12 cellular contexts compared by ENCODE assay signal in the genomic region with DNA sequence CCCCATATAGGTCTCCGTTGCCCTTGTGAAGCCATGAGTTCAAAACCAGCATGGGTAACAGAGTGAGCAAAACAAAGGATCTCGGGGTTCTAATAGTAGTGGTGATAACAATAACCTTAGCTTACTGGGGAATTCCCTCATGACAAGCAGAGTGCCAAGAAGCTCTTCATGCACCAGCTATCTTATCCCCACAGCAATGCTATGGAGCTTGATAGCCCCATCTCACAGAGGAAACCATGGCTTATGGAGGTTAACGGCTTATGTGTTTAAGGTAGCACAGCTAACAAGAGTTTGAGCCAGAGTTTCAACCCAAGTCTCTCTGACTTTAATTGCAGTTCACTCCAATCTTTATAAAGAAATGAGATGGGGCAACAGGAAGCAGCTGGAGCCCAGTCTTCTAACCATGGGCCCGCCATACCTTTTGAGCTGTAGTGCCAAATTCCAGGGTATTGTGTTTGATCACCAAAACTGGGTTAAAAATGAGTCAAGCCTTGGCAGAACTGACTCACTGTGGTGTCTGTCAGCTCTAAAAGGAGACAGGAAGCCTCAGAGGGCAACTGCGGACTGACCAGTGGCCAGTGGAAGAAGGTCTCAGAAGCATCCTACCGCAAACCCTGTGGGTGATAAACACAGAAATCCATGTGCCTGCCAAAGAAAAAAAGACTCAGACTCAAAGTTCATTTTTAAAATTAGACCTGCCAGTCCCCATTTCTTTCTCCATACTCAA. TPM values are rescaled to one million over a fixed set of nuclear protein-coding genes. Genes with fewer than 3 reads are reported as not detected.
DNase-seq lines count a peak whose midpoint lies in the region; ATAC-seq and TF ChIP-seq lines count a peak whose summit lies in the region.
"Had no signal": no experiment of that assay in that cellular context is flagged by ENCODE, and none has a peak within 500 bp of the region (broad histone marks: within the 10 kb centered on the region; RNA-seq: fewer than 3 reads in every experiment).

No MANE protein-coding gene starts in this region.

- no peaks in the 10 kb centered on the region for H3K36me3 Mint-ChIP-seq in activated naive CD4-positive, alpha-beta T cell treated with anti-CD3 and anti-CD28 coated beads for 36 hours (ENCODE audit: low read depth)
- no peaks in the 10 kb centered on the region for H3K36me3 Mint-ChIP-seq in activated naive CD4-positive, alpha-beta T cell treated with anti-CD3 and anti-CD28 coated beads, Interleukin-2, amount 10 ng/mL, durations not matched to agents 7 days and 5 days

- no peaks in the 10 kb centered on the region for H3K27me3 ChIP-seq in RWPE2 (ENCODE audit: insufficient read depth, poor library complexity, severe bottlenecking)
- H3K27me3 ChIP-seq: body of pancreas, pancreas had no signal

- TF ChIP-seq CTCF in RWPE2 (IDR thresholded peaks at IDR 0.05; ENCODE audit: poor library complexity, severe bottlenecking) = no peak

- no peak overlapping the region for H3K27ac Mint-ChIP-seq in activated naive CD4-positive, alpha-beta T cell treated with anti-CD3 and anti-CD28 coated beads for 36 hours
- H3K27ac Mint-ChIP-seq in activated naive CD4-positive, alpha-beta T cell treated with anti-CD3 and anti-CD28 coated beads, Interleukin-2, amount 10 ng/mL, durations not matched to agents 7 days and 5 days = no peak overlapping the region

- no peak overlapping the region for H3K4me3 Mint-ChIP-seq in activated naive CD4-positive, alpha-beta T cell treated with anti-CD3 and anti-CD28 coated beads for 36 hours
- no peak overlapping the region for H3K4me3 Mint-ChIP-seq in activated naive CD4-positive, alpha-beta T cell treated with anti-CD3 and anti-CD28 coated beads, Interleukin-2, amount 10 ng/mL, durations not matched to agents 7 days and 5 days

- H3K4me1 Mint-ChIP-seq in activated naive CD4-positive, alpha-beta T cell treated with anti-CD3 and anti-CD28 coated beads for 36 hours (ENCODE audit: low read depth) = peaks cover 9% of the 10 kb centered on the region
- no peaks in the 10 kb centered on the region for H3K4me1 Mint-ChIP-seq in activated naive CD4-positive, alpha-beta T cell treated with anti-CD3 and anti-CD28 coated beads, Interleukin-2, amount 10 ng/mL, durations not matched to agents 7 days and 5 days

- intact Hi-C loops in activated naive CD4-positive, alpha-beta T cell treated with anti-CD3 and anti-CD28 coated beads for 36 hours (cut with micrococcal nuclease) = no loop called here

- peak; percentile 32 for DNase-seq in activated naive CD4-positive, alpha-beta T cell treated with anti-CD3 and anti-CD28 coated beads for 36 hours
- no peak for DNase-seq in activated naive CD4-positive, alpha-beta T cell treated with anti-CD3 and anti-CD28 coated beads, Interleukin-2, amount 10 ng/mL, durations not matched to agents 7 days and 5 days
- no peak for DNase-seq in RWPE2 (ENCODE audit: low spot score)
- no peak for DNase-seq in epithelial cell of prostate (ENCODE audit: low read depth, low spot score)
- peak; percentile 47 for DNase-seq in smooth muscle cell of the brain vasculature (ENCODE audit: low read depth, low spot score)
- DNase-seq in KG1 (lab: John Stamatoyannopoulos, UW) = no peak
- DNase-seq: body of pancreas, NCI-H524 treated with DMSO at 0.1 percent for 48 hours, pancreas had no signal

- CTCF ChIA-PET in activated naive CD4-positive, alpha-beta T cell treated with anti-CD3 and anti-CD28 coated beads for 36 hours (lab: Charles Lee) = interaction anchor here (0.9 to 12.0 kb wide), 4 partner anchors 8 to 63 kb away, joined by 3 to 396 read pairs (median 6); no protein-coding TSS in a partner anchor
- CTCF ChIA-PET in activated naive CD4-positive, alpha-beta T cell treated with anti-CD3 and anti-CD28 coated beads, Interleukin-2, amount 10 ng/mL, durations not matched to agents 7 days and 5 days (lab: Charles Lee) = interaction anchor here (0.8 to 2.1 kb wide), 5 partner anchors 8 to 46 kb away, joined by 3 to 10 read pairs (median 6); no protein-coding TSS in a partner anchor

- no peaks in the 10 kb centered on the region for H3K9me3 ChIP-seq in RWPE2 (ENCODE audit: severe bottlenecking)
- H3K9me3 ChIP-seq: body of pancreas, pancreas had no signal

- H3K27ac ChIP-seq in RWPE2 (ENCODE audit: poor library complexity, severe bottlenecking) = peak overlapping the region; percentile 99
- peak overlapping the region; percentile 100 for H3K27ac ChIP-seq in epithelial cell of prostate
- H3K27ac ChIP-seq: body of pancreas, C4-2B, pancreas had no signal

- H3K9me3 Mint-ChIP-seq in activated naive CD4-positive, alpha-beta T cell treated with anti-CD3 and anti-CD28 coated beads for 36 hours = no peaks in the 10 kb centered on the region
- no peaks in the 10 kb centered on the region for H3K9me3 Mint-ChIP-seq in activated naive CD4-positive, alpha-beta T cell treated with anti-CD3 and anti-CD28 coated beads, Interleukin-2, amount 10 ng/mL, durations not matched to agents 7 days and 5 days

- H3K27me3 Mint-ChIP-seq in activated naive CD4-positive, alpha-beta T cell treated with anti-CD3 and anti-CD28 coated beads for 36 hours (ENCODE audit: low read depth) = no peaks in the 10 kb centered on the region
- H3K27me3 Mint-ChIP-seq in activated naive CD4-positive, alpha-beta T cell treated with anti-CD3 and anti-CD28 coated beads, Interleukin-2, amount 10 ng/mL, durations not matched to agents 7 days and 5 days = peaks cover 40% of the 10 kb centered on the region

- no peaks in the 10 kb centered on the region for H3K36me3 ChIP-seq in RWPE2 (ENCODE audit: low read depth)
- H3K36me3 ChIP-seq: pancreas had no signal

- H3K4me3 ChIP-seq in RWPE2 (ENCODE audit: severe bottlenecking) = no peak overlapping the region
- H3K4me3 ChIP-seq: body of pancreas, pancreas had no signal

- ATAC-seq in RWPE2 (ENCODE audit: low read depth) (peak; percentile 68), HG03571 (IDR thresholded peaks at IDR 0.05; ENCODE audit: unreplicated experiment) (no peak), HG03045 (IDR thresholded peaks at IDR 0.05; ENCODE audit: unreplicated experiment) (no peak)
- ATAC-seq: body of pancreas had no signal

- peaks cover 40% of the 10 kb centered on the region for H3K4me1 ChIP-seq in RWPE2 (ENCODE audit: insufficient read depth, poor library complexity, severe bottlenecking)

RNA-seq across cellular contexts. Expression of gene PLAU, which starts 16.5 kb away (rescaled TPM):
- under 1 TPM; 0.26 to 0.27 TPM for total RNA-seq in activated naive CD4-positive, alpha-beta T cell treated with anti-CD3 and anti-CD28 coated beads for 36 hours

RNA-seq across cellular contexts. Expression of gene CAMK2G, which starts 20.1 kb away (rescaled TPM):
- total RNA-seq in activated naive CD4-positive, alpha-beta T cell treated with anti-CD3 and anti-CD28 coated beads for 36 hours = 10 to 100 TPM; 22.9 to 26.3 TPM

Comparison
In these comparisons a context has a peak if more than half of its experiments do, and no peak if none do; other contexts are left out.
1. DNase-seq: peak in activated naive CD4-positive, alpha-beta T cell treated with anti-CD3 and anti-CD28 coated beads for 36 hours (single experiment) and smooth muscle cell of the brain vasculature (single experiment); none in activated naive CD4-positive, alpha-beta T cell treated with anti-CD3 and anti-CD28 coated beads, Interleukin-2, amount 10 ng/mL, durations not matched to agents 7 days and 5 days (single experiment), RWPE2 (single experiment), epithelial cell of prostate (single experiment) and KG1 (single experiment).